Comparison of ENCODE assay signal across 11 cellular contexts in the genomic region with DNA sequence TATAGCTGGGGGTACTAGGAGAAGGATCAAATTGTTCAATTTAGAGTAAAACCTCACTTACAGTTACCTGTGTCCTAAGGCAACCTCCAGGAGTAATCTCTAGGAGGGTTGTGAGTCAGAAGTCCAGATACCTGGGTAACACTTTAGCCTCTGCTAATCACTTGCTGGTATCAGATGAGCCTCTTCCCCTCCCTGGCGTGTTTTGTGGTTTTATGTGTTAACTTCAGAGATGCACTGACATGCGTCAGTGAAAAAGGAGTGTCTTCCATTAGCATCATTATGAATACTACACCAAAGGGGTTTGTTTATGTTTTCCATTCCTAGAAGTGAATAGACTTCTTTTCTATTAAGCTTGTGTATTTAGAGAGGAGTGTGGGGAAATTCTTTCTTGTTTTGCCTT.
DNase-seq lines count a peak whose midpoint lies in the region; ATAC-seq lines count a peak whose summit lies in the region.
"Had no signal": no experiment of that assay in that cellular context is flagged by ENCODE, and none has a peak within 500 bp of the region (broad histone marks: within the 10 kb centered on the region; RNA-seq: fewer than 3 reads in every experiment).

No MANE protein-coding gene starts in this region.

- no peaks in the 10 kb centered on the region for H3K36me3 ChIP-seq in CD4-positive, CD25-positive, alpha-beta regulatory T cell (ENCODE audit: control insufficient read depth, insufficient read depth, low read length)
- H3K36me3 ChIP-seq: adrenal gland had no signal

- H3K9me3 ChIP-seq in CD4-positive, CD25-positive, alpha-beta regulatory T cell (ENCODE audit: control insufficient read depth in 2 of 2, low read length in 2 of 2): no peaks in the 10 kb centered on the region
- H3K9me3 ChIP-seq: adrenal gland, testis had no signal

- ATAC-seq in CD4-positive, CD25-positive, alpha-beta regulatory T cell (ENCODE audit: low read depth in 2 of 2): peak; percentile 72 to 75
- ATAC-seq in GM19452 (IDR thresholded peaks at IDR 0.05; ENCODE audit: unreplicated experiment): peak; percentile 75

- H3K4me3 ChIP-seq in CD4-positive, CD25-positive, alpha-beta regulatory T cell (ENCODE audit: low read depth, low read length): no peak overlapping the region
- H3K4me3 ChIP-seq: adrenal gland, testis had no signal

- peak overlapping the region; percentile 42 to 64 (median 60) for H3K27ac Mint-ChIP-seq in CD4-positive, CD25-positive, alpha-beta regulatory T cell

- H3K9me3 Mint-ChIP-seq in CD4-positive, CD25-positive, alpha-beta regulatory T cell: no peaks in the 10 kb centered on the region

- H3K36me3 Mint-ChIP-seq in CD4-positive, CD25-positive, alpha-beta regulatory T cell: peaks cover 4% of the 10 kb centered on the region

- H3K4me1 Mint-ChIP-seq in CD4-positive, CD25-positive, alpha-beta regulatory T cell: peaks cover 14 to 30% (median 25%) of the 10 kb centered on the region in 4 donors

- no peaks in the 10 kb centered on the region for H3K27me3 ChIP-seq in CD4-positive, CD25-positive, alpha-beta regulatory T cell (ENCODE audit: control insufficient read depth, insufficient read depth, low read length)
- H3K27me3 ChIP-seq: adrenal gland, testis had no signal

- no peak overlapping the region for H3K4me3 Mint-ChIP-seq in CD4-positive, CD25-positive, alpha-beta regulatory T cell

- H3K27me3 Mint-ChIP-seq in CD4-positive, CD25-positive, alpha-beta regulatory T cell: no peaks in the 10 kb centered on the region

- no peak overlapping the region for H3K27ac ChIP-seq in CD4-positive, CD25-positive, alpha-beta regulatory T cell (ENCODE audit: insufficient read depth, low read length, poor library complexity, severe bottlenecking)

- H3K4me1 ChIP-seq in CD4-positive, CD25-positive, alpha-beta regulatory T cell (ENCODE audit: control insufficient read depth, insufficient read depth, low read length, poor library complexity, severe bottlenecking): peaks cover 6% of the 10 kb centered on the region

- DNase-seq in CD4-positive, CD25-positive, alpha-beta regulatory T cell: peak in 2 of 3 donors; percentile 24 to 48
- peak; percentile 4 for DNase-seq in T follicular helper cell (ENCODE audit: low read depth)
- peak; percentile 61 for DNase-seq in fibroblast of gingiva (ENCODE audit: low read depth)
- DNase-seq in HuH-7.5 (ENCODE audit: low spot score): no peak
- DNase-seq in NCI-H1436 treated with DMSO at 0.1 percent for 48 hours (lab: John Stamatoyannopoulos, UW): no peak
- DNase-seq in GOT3 (lab: John Stamatoyannopoulos, UW): no peak
- no peak for DNase-seq in OCI-M2 (lab: John Stamatoyannopoulos, UW; ENCODE audit: unreplicated experiment)
- DNase-seq: adrenal gland, posterior cingulate gyrus, testis had no signal

Comparison
In these comparisons a context has a peak if more than half of its experiments do, and no peak if none do; other contexts are left out.
1. DNase-seq: peak in CD4-positive, CD25-positive, alpha-beta regulatory T cell (2 of 3), T follicular helper cell (single experiment) and fibroblast of gingiva (single experiment); none in HuH-7.5 (single experiment), NCI-H1436 treated with DMSO at 0.1 percent for 48 hours (single experiment), GOT3 (single experiment) and OCI-M2 (single experiment).